Comparison of ENCODE assay signal across 1 cellular context in the genomic region with DNA sequence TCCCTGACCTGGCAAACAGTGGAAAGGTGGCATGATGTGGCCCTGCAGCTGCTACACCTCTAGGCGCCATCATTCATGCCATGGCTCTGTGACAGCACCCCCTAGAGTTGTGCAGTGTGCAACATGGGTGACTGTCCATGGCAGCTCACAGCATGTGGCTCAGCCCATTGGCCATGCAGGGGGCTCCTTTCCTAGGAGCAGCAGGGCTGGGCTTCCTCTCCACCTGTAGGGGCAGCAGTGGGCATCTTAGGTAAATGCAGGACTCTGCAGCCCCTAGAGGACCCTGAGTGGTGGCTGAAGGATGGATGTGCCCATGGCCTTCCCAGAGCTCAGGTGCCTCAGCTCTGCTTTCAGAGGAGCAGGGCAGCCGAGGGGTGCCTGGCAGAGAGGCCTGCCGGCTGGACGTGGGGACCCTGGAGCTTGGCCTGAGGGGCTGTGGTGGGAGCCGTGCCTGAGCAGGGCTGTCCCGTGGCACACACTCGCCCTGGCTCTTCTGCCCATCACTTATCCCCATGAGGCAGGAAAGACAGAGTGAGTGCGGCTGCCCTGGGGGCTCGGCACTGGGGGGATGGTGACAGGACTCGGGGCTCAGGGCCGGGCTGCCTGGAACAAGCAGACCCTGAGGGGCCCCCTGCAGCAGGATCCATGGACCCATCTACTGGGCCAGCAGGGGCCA.
TF ChIP-seq lines count a peak whose summit lies in the region.

No MANE protein-coding gene starts in this region.

TF ChIP-seq in HCT116, 20 proteins besides CTCF, POLR2A, EP300 and RAD21 (continued from another document):
- TF ChIP-seq REST (IDR thresholded peaks at IDR 0.05; ENCODE audit: low read depth) (no peak), ELF1 (IDR thresholded peaks at IDR 0.05; ENCODE audit: borderline replicate concordance, low read depth) (no peak)
TF ChIP-seq in HCT116: peak in this region for 0.
